In the genomic region with DNA sequence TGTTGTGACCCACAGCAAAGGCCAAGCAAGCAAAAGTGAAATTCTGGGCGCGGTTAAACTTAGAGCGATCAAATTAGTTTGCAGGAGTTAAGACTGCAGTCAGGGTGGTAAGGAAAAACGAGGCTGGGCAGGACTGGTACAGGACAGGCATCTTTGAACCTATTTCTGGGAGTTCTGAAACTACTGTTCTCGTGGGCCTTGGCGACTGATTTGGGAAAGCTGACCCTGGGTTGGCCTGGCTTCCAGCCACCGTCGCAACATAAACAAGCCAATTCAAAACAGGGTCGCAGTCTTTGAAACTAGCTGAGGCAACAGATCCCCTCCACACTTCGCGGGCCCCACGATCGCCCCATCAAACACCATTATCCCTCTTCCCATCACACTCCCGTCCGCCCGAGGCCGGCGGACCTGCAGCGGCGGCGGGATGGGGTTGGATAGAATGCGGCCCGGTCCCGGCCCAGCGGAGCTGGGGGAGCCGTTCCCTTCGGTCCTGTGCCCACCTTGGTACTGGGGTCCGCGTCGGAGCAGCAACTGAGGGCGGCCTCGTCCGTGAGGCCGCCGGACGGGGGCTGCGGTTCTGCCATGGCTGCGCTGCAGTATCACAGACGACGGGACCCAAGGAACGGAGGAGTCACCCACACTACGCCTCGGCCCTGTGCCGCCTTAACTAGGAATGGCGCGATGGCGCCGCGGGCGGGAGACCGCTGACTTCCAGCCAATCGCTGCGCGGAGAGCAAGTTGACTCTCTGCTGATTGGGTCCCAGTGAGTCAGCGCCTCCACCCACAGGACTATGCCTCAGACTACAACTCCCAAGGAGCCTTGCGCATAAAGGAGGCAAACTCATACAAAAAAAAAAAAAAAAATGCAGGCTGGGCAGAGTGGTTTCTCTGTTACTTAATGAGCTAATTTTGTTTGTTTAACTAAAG, we compare ENCODE assay signal across 1 cellular context.
TF ChIP-seq lines count a peak whose summit lies in the region.

Gene GLO1, minus strand, starts transcription at position 675 of the 927 bp plus-strand sequence. Its CDS starts 91 bp downstream, at position 584.

TF ChIP-seq in HepG2, 621 proteins besides CTCF, POLR2A, EP300 and RAD21 (continued from another document and continues in another):
- TF ChIP-seq, protein P1, sequence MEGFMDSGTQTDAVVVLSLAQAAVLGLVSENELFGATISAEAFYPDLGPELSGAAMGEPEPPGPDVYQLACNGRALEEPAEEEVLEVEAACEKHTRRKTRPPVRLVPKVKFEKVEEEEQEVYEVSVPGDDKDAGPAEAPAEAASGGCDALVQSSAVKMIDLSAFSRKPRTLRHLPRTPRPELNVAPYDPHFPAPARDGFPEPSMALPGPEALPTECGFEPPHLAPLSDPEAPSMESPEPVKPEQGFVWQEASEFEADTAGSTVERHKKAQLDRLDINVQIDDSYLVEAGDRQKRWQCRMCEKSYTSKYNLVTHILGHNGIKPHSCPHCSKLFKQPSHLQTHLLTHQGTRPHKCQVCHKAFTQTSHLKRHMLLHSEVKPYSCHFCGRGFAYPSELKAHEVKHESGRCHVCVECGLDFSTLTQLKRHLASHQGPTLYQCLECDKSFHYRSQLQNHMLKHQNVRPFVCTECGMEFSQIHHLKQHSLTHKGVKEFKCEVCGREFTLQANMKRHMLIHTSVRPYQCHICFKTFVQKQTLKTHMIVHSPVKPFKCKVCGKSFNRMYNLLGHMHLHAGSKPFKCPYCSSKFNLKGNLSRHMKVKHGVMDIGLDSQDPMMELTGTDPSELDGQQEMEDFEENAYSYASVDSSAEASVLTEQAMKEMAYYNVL (CRISPR knock-in tag; IDR thresholded peaks at IDR 0.05; ENCODE audit: borderline replicate concordance) = peak; percentile 95; the same call in 1 of the 2 replicates
- TF ChIP-seq HDAC2 (CRISPR knock-in tag; IDR thresholded peaks at IDR 0.05) = peak; percentile 53
- TF ChIP-seq, protein P2, sequence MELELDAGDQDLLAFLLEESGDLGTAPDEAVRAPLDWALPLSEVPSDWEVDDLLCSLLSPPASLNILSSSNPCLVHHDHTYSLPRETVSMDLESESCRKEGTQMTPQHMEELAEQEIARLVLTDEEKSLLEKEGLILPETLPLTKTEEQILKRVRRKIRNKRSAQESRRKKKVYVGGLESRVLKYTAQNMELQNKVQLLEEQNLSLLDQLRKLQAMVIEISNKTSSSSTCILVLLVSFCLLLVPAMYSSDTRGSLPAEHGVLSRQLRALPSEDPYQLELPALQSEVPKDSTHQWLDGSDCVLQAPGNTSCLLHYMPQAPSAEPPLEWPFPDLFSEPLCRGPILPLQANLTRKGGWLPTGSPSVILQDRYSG (CRISPR knock-in tag; IDR thresholded peaks at IDR 0.05) = peak; percentile 60; the same call in 1 of the 2 replicates
- TF ChIP-seq ZNF749 (CRISPR knock-in tag; IDR thresholded peaks at IDR 0.05; ENCODE audit: borderline replicate concordance) = no peak; the same call in 1 of the 2 replicates
- TF ChIP-seq, protein P3, sequence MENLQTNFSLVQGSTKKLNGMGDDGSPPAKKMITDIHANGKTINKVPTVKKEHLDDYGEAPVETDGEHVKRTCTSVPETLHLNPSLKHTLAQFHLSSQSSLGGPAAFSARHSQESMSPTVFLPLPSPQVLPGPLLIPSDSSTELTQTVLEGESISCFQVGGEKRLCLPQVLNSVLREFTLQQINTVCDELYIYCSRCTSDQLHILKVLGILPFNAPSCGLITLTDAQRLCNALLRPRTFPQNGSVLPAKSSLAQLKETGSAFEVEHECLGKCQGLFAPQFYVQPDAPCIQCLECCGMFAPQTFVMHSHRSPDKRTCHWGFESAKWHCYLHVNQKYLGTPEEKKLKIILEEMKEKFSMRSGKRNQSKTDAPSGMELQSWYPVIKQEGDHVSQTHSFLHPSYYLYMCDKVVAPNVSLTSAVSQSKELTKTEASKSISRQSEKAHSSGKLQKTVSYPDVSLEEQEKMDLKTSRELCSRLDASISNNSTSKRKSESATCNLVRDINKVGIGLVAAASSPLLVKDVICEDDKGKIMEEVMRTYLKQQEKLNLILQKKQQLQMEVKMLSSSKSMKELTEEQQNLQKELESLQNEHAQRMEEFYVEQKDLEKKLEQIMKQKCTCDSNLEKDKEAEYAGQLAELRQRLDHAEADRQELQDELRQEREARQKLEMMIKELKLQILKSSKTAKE (CRISPR knock-in tag; IDR thresholded peaks at IDR 0.05; ENCODE audit: borderline replicate concordance) = no peak
- TF ChIP-seq MED8 (CRISPR knock-in tag; IDR thresholded peaks at IDR 0.05; ENCODE audit: insufficient replicate concordance) = peak; percentile 46
- TF ChIP-seq, protein P4, sequence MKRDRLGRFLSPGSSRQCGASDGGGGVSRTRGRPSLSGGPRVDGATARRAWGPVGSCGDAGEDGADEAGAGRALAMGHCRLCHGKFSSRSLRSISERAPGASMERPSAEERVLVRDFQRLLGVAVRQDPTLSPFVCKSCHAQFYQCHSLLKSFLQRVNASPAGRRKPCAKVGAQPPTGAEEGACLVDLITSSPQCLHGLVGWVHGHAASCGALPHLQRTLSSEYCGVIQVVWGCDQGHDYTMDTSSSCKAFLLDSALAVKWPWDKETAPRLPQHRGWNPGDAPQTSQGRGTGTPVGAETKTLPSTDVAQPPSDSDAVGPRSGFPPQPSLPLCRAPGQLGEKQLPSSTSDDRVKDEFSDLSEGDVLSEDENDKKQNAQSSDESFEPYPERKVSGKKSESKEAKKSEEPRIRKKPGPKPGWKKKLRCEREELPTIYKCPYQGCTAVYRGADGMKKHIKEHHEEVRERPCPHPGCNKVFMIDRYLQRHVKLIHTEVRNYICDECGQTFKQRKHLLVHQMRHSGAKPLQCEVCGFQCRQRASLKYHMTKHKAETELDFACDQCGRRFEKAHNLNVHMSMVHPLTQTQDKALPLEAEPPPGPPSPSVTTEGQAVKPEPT (CRISPR knock-in tag; IDR thresholded peaks at IDR 0.05; ENCODE audit: low read depth) = peak; percentile 100
- peak; percentile 92 for TF ChIP-seq SP4 (CRISPR knock-in tag; IDR thresholded peaks at IDR 0.05)
- TF ChIP-seq TAF1 (CRISPR knock-in tag; IDR thresholded peaks at IDR 0.05) = peak; percentile 92
- peak; percentile 66 for TF ChIP-seq TEAD3 (CRISPR knock-in tag; optimal IDR thresholded peaks at IDR 0.05; ENCODE audit: borderline replicate concordance)
- TF ChIP-seq IKZF4 (CRISPR knock-in tag; IDR thresholded peaks at IDR 0.05; ENCODE audit: borderline replicate concordance, low read depth, not compliant biosample characterization) = peak; percentile 85
- TF ChIP-seq ZNF562 (CRISPR knock-in tag; IDR thresholded peaks at IDR 0.05; ENCODE audit: borderline replicate concordance) = no peak
- no peak for TF ChIP-seq ZFP37 (CRISPR knock-in tag; IDR thresholded peaks at IDR 0.05; ENCODE audit: borderline replicate concordance)
- peak; percentile 85; the same call in 1 of the 2 replicates for TF ChIP-seq NFE2L1 (CRISPR knock-in tag; IDR thresholded peaks at IDR 0.05; ENCODE audit: borderline replicate concordance)
- TF ChIP-seq ZNF7 (CRISPR knock-in tag; IDR thresholded peaks at IDR 0.05) = no peak
- peak; percentile 99 for TF ChIP-seq ZFY (CRISPR knock-in tag; IDR thresholded peaks at IDR 0.05)
- TF ChIP-seq TRIM22 (IDR thresholded peaks at IDR 0.05) = no peak
- 0 out of 2 replicates have a peak, but pooled peaks have one; percentile 58 for TF ChIP-seq POLR2AphosphoS2 (IDR thresholded peaks at IDR 0.05; ENCODE audit: low read depth, low read length)
- TF ChIP-seq TBL1XR1 (IDR thresholded peaks at IDR 0.05; ENCODE audit: borderline replicate concordance, low read length, partially characterized antibody) = peak; percentile 56
- no peak for TF ChIP-seq SYNCRIP (IDR thresholded peaks at IDR 0.05; ENCODE audit: insufficient read depth, low read depth, low read length)
- no peak for TF ChIP-seq NR2F6 (IDR thresholded peaks at IDR 0.05)
- 0 out of 2 replicates have a peak, but pooled peaks have one; percentile 43 for TF ChIP-seq NR2F6 (CRISPR knock-in tag; IDR thresholded peaks at IDR 0.05)
- 0 out of 2 replicates have a peak, but pooled peaks have one; percentile 50 for TF ChIP-seq ZNF547 (CRISPR knock-in tag; IDR thresholded peaks at IDR 0.05)
- no peak for TF ChIP-seq DNMT3B (CRISPR knock-in tag; conservative IDR thresholded peaks at IDR 0.05)
- TF ChIP-seq ZNF883 (CRISPR knock-in tag; IDR thresholded peaks at IDR 0.05; ENCODE audit: not compliant biosample characterization) = no peak
- no peak for TF ChIP-seq MAFF (IDR thresholded peaks at IDR 0.05; ENCODE audit: low read depth, low read length)
- TF ChIP-seq GMEB1 (CRISPR knock-in tag; IDR thresholded peaks at IDR 0.05; ENCODE audit: borderline replicate concordance) = peak; percentile 82
- TF ChIP-seq, protein P5, sequence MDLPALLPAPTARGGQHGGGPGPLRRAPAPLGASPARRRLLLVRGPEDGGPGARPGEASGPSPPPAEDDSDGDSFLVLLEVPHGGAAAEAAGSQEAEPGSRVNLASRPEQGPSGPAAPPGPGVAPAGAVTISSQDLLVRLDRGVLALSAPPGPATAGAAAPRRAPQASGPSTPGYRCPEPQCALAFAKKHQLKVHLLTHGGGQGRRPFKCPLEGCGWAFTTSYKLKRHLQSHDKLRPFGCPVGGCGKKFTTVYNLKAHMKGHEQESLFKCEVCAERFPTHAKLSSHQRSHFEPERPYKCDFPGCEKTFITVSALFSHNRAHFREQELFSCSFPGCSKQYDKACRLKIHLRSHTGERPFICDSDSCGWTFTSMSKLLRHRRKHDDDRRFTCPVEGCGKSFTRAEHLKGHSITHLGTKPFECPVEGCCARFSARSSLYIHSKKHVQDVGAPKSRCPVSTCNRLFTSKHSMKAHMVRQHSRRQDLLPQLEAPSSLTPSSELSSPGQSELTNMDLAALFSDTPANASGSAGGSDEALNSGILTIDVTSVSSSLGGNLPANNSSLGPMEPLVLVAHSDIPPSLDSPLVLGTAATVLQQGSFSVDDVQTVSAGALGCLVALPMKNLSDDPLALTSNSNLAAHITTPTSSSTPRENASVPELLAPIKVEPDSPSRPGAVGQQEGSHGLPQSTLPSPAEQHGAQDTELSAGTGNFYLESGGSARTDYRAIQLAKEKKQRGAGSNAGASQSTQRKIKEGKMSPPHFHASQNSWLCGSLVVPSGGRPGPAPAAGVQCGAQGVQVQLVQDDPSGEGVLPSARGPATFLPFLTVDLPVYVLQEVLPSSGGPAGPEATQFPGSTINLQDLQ (CRISPR knock-in tag; IDR thresholded peaks at IDR 0.05) = peak; percentile 59; the same call in 1 of the 2 replicates
- TF ChIP-seq GTF3A (CRISPR knock-in tag; conservative IDR thresholded peaks at IDR 0.05) = no peak
- peak; percentile 93 for TF ChIP-seq RNF2 (conservative IDR thresholded peaks at IDR 0.05; ENCODE audit: low read depth)
- peak; percentile 57; the same call in 1 of the 2 replicates for TF ChIP-seq U2AF2 (IDR thresholded peaks at IDR 0.05; ENCODE audit: low read depth, low read length)
- TF ChIP-seq ZNF563 (CRISPR knock-in tag; IDR thresholded peaks at IDR 0.05) = peak; percentile 63; the same call in 1 of the 2 replicates
- no peak for TF ChIP-seq ZNF703 (CRISPR knock-in tag; IDR thresholded peaks at IDR 0.05; ENCODE audit: borderline replicate concordance)
- peak; percentile 99 for TF ChIP-seq THAP11 (CRISPR knock-in tag; IDR thresholded peaks at IDR 0.05)
- peak; percentile 79; the same call in 1 of the 2 replicates for TF ChIP-seq ZNF296 (CRISPR knock-in tag; conservative IDR thresholded peaks at IDR 0.05)
- TF ChIP-seq HNF4A (CRISPR knock-in tag; IDR thresholded peaks at IDR 0.05) = no peak
- TF ChIP-seq NR3C1 (CRISPR knock-in tag; IDR thresholded peaks at IDR 0.05) = no peak
- TF ChIP-seq, protein P6, sequence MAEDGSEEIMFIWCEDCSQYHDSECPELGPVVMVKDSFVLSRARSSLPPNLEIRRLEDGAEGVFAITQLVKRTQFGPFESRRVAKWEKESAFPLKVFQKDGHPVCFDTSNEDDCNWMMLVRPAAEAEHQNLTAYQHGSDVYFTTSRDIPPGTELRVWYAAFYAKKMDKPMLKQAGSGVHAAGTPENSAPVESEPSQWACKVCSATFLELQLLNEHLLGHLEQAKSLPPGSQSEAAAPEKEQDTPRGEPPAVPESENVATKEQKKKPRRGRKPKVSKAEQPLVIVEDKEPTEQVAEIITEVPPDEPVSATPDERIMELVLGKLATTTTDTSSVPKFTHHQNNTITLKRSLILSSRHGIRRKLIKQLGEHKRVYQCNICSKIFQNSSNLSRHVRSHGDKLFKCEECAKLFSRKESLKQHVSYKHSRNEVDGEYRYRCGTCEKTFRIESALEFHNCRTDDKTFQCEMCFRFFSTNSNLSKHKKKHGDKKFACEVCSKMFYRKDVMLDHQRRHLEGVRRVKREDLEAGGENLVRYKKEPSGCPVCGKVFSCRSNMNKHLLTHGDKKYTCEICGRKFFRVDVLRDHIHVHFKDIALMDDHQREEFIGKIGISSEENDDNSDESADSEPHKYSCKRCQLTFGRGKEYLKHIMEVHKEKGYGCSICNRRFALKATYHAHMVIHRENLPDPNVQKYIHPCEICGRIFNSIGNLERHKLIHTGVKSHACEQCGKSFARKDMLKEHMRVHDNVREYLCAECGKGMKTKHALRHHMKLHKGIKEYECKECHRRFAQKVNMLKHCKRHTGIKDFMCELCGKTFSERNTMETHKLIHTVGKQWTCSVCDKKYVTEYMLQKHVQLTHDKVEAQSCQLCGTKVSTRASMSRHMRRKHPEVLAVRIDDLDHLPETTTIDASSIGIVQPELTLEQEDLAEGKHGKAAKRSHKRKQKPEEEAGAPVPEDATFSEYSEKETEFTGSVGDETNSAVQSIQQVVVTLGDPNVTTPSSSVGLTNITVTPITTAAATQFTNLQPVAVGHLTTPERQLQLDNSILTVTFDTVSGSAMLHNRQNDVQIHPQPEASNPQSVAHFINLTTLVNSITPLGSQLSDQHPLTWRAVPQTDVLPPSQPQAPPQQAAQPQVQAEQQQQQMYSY (CRISPR knock-in tag; IDR thresholded peaks at IDR 0.05) = peak; percentile 75
